9 cellular contexts compared by ENCODE assay signal in genomic region chr15:70447927-70448698, GRCh38.
DNase-seq lines count a peak whose midpoint lies in the region; ATAC-seq and TF ChIP-seq lines count a peak whose summit lies in the region.
"Had no signal": no experiment of that assay in that cellular context is flagged by ENCODE, and none has a peak within 500 bp of the region (broad histone marks: within the 10 kb centered on the region; RNA-seq: fewer than 3 reads in every experiment).

No MANE protein-coding gene starts in this region.

- H3F3A ChIP-seq in SK-N-SH (replicated peaks; ENCODE audit: insufficient read depth): no peaks in the 10 kb centered on the region

- H3K27me3 Mint-ChIP-seq in activated CD8-positive, alpha-beta memory T cell treated with anti-CD3 and anti-CD28 coated beads, Interleukin-2, amount 10 ng/mL, durations not matched to agents 7 days and 5 days: peaks cover 61% of the 10 kb centered on the region

- H3K4me3 ChIP-seq in SK-N-SH (ENCODE audit: low read depth in 2 of 2, low read length in 1 of 2) (no peak overlapping the region), thyroid gland (replicated peaks in 1 of 3) (no peak overlapping the region), osteoblast (ENCODE audit: insufficient read depth, low read length) (no peak overlapping the region)

- peaks cover 25% of the 10 kb centered on the region for H3K4me1 Mint-ChIP-seq in activated CD8-positive, alpha-beta memory T cell treated with anti-CD3 and anti-CD28 coated beads, Interleukin-2, amount 10 ng/mL, durations not matched to agents 7 days and 5 days

- no peak overlapping the region for H3K9ac ChIP-seq in SK-N-SH

- no peak for ATAC-seq in SK-N-SH treated with all-trans-retinoic acid at 6 μM for 48 hours
- ATAC-seq in activated CD8-positive, alpha-beta memory T cell treated with anti-CD3 and anti-CD28 coated beads, Interleukin-2, amount 10 ng/mL, durations not matched to agents 7 days and 5 days: peak; percentile 66
- peak; percentile 34 for ATAC-seq in left colon
- no peak for ATAC-seq in GM18517 (IDR thresholded peaks at IDR 0.05; ENCODE audit: unreplicated experiment)

- no peaks in the 10 kb centered on the region for H3K9me3 ChIP-seq in SK-N-SH
- no peaks in the 10 kb centered on the region for H3K9me3 ChIP-seq in thyroid gland
- H3K9me3 ChIP-seq in osteoblast (ENCODE audit: low read depth, low read length): no peaks in the 10 kb centered on the region

- H2AFZ ChIP-seq in SK-N-SH (ENCODE audit: low read depth) (no peak overlapping the region), osteoblast (ENCODE audit: low read length) (no peak overlapping the region)

- H3K27ac Mint-ChIP-seq in activated CD8-positive, alpha-beta memory T cell treated with anti-CD3 and anti-CD28 coated beads, Interleukin-2, amount 10 ng/mL, durations not matched to agents 7 days and 5 days: no peak overlapping the region
- H3K27ac Mint-ChIP-seq: stimulated activated naive CD8-positive, alpha-beta T cell treated with anti-CD3 and anti-CD28 coated beads, Interleukin-15, Interleukin-2, amounts not matched to agents 100 ng/mL and 50 ng/mL, for 24 hours had no signal

- H3K9me2 ChIP-seq in SK-N-SH: no peaks in the 10 kb centered on the region

- H4K20me1 ChIP-seq in SK-N-SH (ENCODE audit: insufficient read depth) (no peaks in the 10 kb centered on the region), osteoblast (ENCODE audit: insufficient read depth, low read length) (no peaks in the 10 kb centered on the region)

- H3K36me3 ChIP-seq in SK-N-SH (replicated peaks in 1 of 2; ENCODE audit: control insufficient read depth in 1 of 2, insufficient read depth in 2 of 2, low read length in 1 of 2): no peaks in the 10 kb centered on the region
- H3K36me3 ChIP-seq in thyroid gland: no peaks in the 10 kb centered on the region
- H3K36me3 ChIP-seq in osteoblast (ENCODE audit: insufficient read depth, low read length): no peaks in the 10 kb centered on the region

- peaks cover 0 to 22% of the 10 kb centered on the region in 2 experiments; a peak in 2 of 4 replicates for H3K4me1 ChIP-seq in SK-N-SH (ENCODE audit: control insufficient read depth in 1 of 2, insufficient read depth in 2 of 2, low read depth in 1 of 2, low read length in 1 of 2)
- no peaks in the 10 kb centered on the region for H3K4me1 ChIP-seq in thyroid gland
- peaks cover 5% of the 10 kb centered on the region for H3K4me1 ChIP-seq in osteoblast (ENCODE audit: insufficient read depth, low read length)

- CTCF ChIA-PET in SK-N-SH (lab: Yijun Ruan, JAX): interaction anchor here (0.7 to 1.8 kb wide), 2 partner anchors 10 to 19 kb away, joined by 4 to 9 read pairs; no protein-coding TSS in a partner anchor
- CTCF ChIA-PET in activated CD8-positive, alpha-beta memory T cell treated with anti-CD3 and anti-CD28 coated beads, Interleukin-2, amount 10 ng/mL, durations not matched to agents 7 days and 5 days (lab: Charles Lee): interaction anchor here (0.7 to 1.1 kb wide), 2 partner anchors 65 to 267 kb away, joined by 3 read pairs; no protein-coding TSS in a partner anchor

- H3K27ac ChIP-seq in SK-N-SH (ENCODE audit: low read depth in 2 of 2, low read length in 1 of 2) (no peak overlapping the region), thyroid gland (no peak overlapping the region), osteoblast (ENCODE audit: low read depth, low read length) (no peak overlapping the region)

- POLR2A ChIA-PET in SK-N-SH (lab: Yijun Ruan, JAX): interaction anchor here (0.6 to 0.7 kb wide), 2 partner anchors 10 to 894 kb away, joined by 3 read pairs; no protein-coding TSS in a partner anchor

- H3K9me3 Mint-ChIP-seq in activated CD8-positive, alpha-beta memory T cell treated with anti-CD3 and anti-CD28 coated beads, Interleukin-2, amount 10 ng/mL, durations not matched to agents 7 days and 5 days (ENCODE audit: low read depth): no peaks in the 10 kb centered on the region
- H3K9me3 Mint-ChIP-seq: stimulated activated naive CD8-positive, alpha-beta T cell treated with anti-CD3 and anti-CD28 coated beads, Interleukin-15, Interleukin-2, amounts not matched to agents 100 ng/mL and 50 ng/mL, for 24 hours had no signal

- no peak for TF ChIP-seq RAD21 in SK-N-SH (IDR thresholded peaks at IDR 0.05; ENCODE audit: low read length)

- H3K79me2 ChIP-seq in SK-N-SH (ENCODE audit: insufficient read depth): no peaks in the 10 kb centered on the region
- H3K79me2 ChIP-seq in osteoblast (ENCODE audit: insufficient read depth, low read length): no peaks in the 10 kb centered on the region

- H3K36me3 Mint-ChIP-seq in activated CD8-positive, alpha-beta memory T cell treated with anti-CD3 and anti-CD28 coated beads, Interleukin-2, amount 10 ng/mL, durations not matched to agents 7 days and 5 days: no peaks in the 10 kb centered on the region

- DNase-seq in SK-N-SH (peak; percentile 57), left colon (peak in 1 of 2 donors; percentile 54), thyroid gland (peak; percentile 23 to 25), osteoblast (ENCODE audit: insufficient read length, low spot score, missing footprints) (no peak), mesenteric fat pad (ENCODE audit: low spot score) (no peak)
- DNase-seq in activated CD8-positive, alpha-beta memory T cell treated with anti-CD3 and anti-CD28 coated beads, Interleukin-2, amount 10 ng/mL, durations not matched to agents 7 days and 5 days: peak; percentile 64

- 88% methylated on average over 28 of the region's 29 CpGs for WGBS in SK-N-SH (ENCODE audit: low lambda C conversion rate)
- WGBS in thyroid gland, 2 donors: 54 to 55% methylated on average over 27 to 28 of the region's 29 CpGs

- TF ChIP-seq CTCF in SK-N-SH (IDR thresholded peaks at IDR 0.05): no peak
- no peak for TF ChIP-seq CTCF in thyroid gland (IDR thresholded peaks at IDR 0.05)
- no peak for TF ChIP-seq CTCF in osteoblast (IDR thresholded peaks at IDR 0.05; ENCODE audit: extremely low read depth, low read depth, low read length)

- H3K4me2 ChIP-seq in SK-N-SH (no peak overlapping the region), osteoblast (ENCODE audit: insufficient read depth, low read length) (no peak overlapping the region)

- no peak for TF ChIP-seq EP300 in SK-N-SH (IDR thresholded peaks at IDR 0.05; ENCODE audit: borderline replicate concordance in 1 of 2, low read depth in 1 of 2, low read length in 1 of 2)

- intact Hi-C loops in left colon (cut with DNase I, micrococcal nuclease) (no loop called here), thyroid gland (cut with DNase I) (no loop called here)

- H3K4me3 Mint-ChIP-seq in activated CD8-positive, alpha-beta memory T cell treated with anti-CD3 and anti-CD28 coated beads, Interleukin-2, amount 10 ng/mL, durations not matched to agents 7 days and 5 days: no peak overlapping the region
- H3K4me3 Mint-ChIP-seq: stimulated activated naive CD8-positive, alpha-beta T cell treated with anti-CD3 and anti-CD28 coated beads, Interleukin-15, Interleukin-2, amounts not matched to agents 100 ng/mL and 50 ng/mL, for 24 hours had no signal

- H3K27me3 ChIP-seq in SK-N-SH (ENCODE audit: insufficient read depth) (peaks cover 19% of the 10 kb centered on the region; the same call in 1 of the 2 replicates), thyroid gland (no peaks in the 10 kb centered on the region), osteoblast (ENCODE audit: insufficient read depth, low read length) (peaks cover 22% of the 10 kb centered on the region)

- TF ChIP-seq POLR2A in thyroid gland (IDR thresholded peaks at IDR 0.05): no peak

TF ChIP-seq in SK-N-SH, 30 proteins besides CTCF, POLR2A, EP300 and RAD21 (continues in another document):
- TF ChIP-seq RXRA (IDR thresholded peaks at IDR 0.05; ENCODE audit: borderline replicate concordance, low read depth): no peak
- TF ChIP-seq MEF2A (IDR thresholded peaks at IDR 0.05; ENCODE audit: borderline replicate concordance, low read depth): no peak
- no peak for TF ChIP-seq USF2 (IDR thresholded peaks at IDR 0.05; ENCODE audit: borderline replicate concordance, low read depth, low read length)
- TF ChIP-seq MXI1 (IDR thresholded peaks at IDR 0.05; ENCODE audit: low read depth, low read length): no peak
- no peak for TF ChIP-seq MAX (IDR thresholded peaks at IDR 0.05; ENCODE audit: low read depth)
- TF ChIP-seq EZH2phosphoT487 (IDR thresholded peaks at IDR 0.05; ENCODE audit: borderline replicate concordance, low read depth): no peak
- no peak for TF ChIP-seq NRF1 (IDR thresholded peaks at IDR 0.05; ENCODE audit: low read depth, low read length)

TF ChIP-seq in SK-N-SH treated with all-trans-retinoic acid at 6 μM for 48 hours, 23 proteins besides CTCF, POLR2A, EP300 and RAD21 (continues in another document):
- TF ChIP-seq OSR1 (CRISPR knock-in tag; IDR thresholded peaks at IDR 0.05) (no peak), TOX (CRISPR knock-in tag; IDR thresholded peaks at IDR 0.05; ENCODE audit: borderline replicate concordance) (no peak), ZFP30 (CRISPR knock-in tag; IDR thresholded peaks at IDR 0.05) (no peak), RARB (CRISPR knock-in tag; IDR thresholded peaks at IDR 0.05) (no peak), POU6F1 (CRISPR knock-in tag; IDR thresholded peaks at IDR 0.05; ENCODE audit: borderline replicate concordance, low read depth) (no peak), TCF4 (CRISPR knock-in tag; IDR thresholded peaks at IDR 0.05; ENCODE audit: borderline replicate concordance) (no peak), PPARA (CRISPR knock-in tag; IDR thresholded peaks at IDR 0.05; ENCODE audit: borderline replicate concordance) (no peak), SNAI2 (CRISPR knock-in tag; IDR thresholded peaks at IDR 0.05) (no peak)

Comparison
In these comparisons a context has a peak if more than half of its experiments do, and no peak if none do; other contexts are left out.
1. DNase-seq: peak in SK-N-SH (single experiment), activated CD8-positive, alpha-beta memory T cell treated with anti-CD3 and anti-CD28 coated beads, Interleukin-2, amount 10 ng/mL, durations not matched to agents 7 days and 5 days (single experiment) and thyroid gland (2 of 2); none in osteoblast (single experiment) and mesenteric fat pad (single experiment).
2. ATAC-seq: peak in activated CD8-positive, alpha-beta memory T cell treated with anti-CD3 and anti-CD28 coated beads, Interleukin-2, amount 10 ng/mL, durations not matched to agents 7 days and 5 days (single experiment) and left colon (single experiment); none in SK-N-SH treated with all-trans-retinoic acid at 6 μM for 48 hours (single experiment) and GM18517 (single experiment).